ENCODE assay signal across 6 cellular contexts in the genomic region with DNA sequence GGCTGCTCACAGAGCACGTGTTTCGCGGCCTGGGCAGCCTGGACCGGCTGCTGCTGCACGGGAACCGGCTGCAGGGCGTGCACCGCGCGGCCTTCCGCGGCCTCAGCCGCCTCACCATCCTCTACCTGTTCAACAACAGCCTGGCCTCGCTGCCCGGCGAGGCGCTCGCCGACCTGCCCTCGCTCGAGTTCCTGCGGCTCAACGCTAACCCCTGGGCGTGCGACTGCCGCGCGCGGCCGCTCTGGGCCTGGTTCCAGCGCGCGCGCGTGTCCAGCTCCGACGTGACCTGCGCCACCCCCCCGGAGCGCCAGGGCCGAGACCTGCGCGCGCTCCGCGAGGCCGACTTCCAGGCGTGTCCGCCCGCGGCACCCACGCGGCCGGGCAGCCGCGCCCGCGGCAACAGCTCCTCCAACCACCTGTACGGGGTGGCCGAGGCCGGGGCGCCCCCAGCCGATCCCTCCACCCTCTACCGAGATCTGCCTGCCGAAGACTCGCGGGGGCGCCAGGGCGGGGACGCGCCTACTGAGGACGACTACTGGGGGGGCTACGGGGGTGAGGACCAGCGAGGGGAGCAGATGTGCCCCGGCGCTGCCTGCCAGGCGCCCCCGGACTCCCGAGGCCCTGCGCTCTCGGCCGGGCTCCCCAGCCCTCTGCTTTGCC. TPM values are rescaled to one million over a fixed set of nuclear protein-coding genes. Genes with fewer than 3 reads are reported as not detected.
DNase-seq lines count a peak whose midpoint lies in the region; ATAC-seq, FAIRE-seq and TF ChIP-seq lines count a peak whose summit lies in the region.

No MANE protein-coding gene starts in this region.

- no peak for FAIRE-seq in pancreas (lab: Jason Lieb, UNC)

- no peaks in the 10 kb centered on the region for H3K36me3 ChIP-seq in colonic mucosa
- H3K36me3 ChIP-seq in pancreas, result no peaks in the 10 kb centered on the region

- peak overlapping the region; percentile 19 to 61 for H3K9ac ChIP-seq in colonic mucosa (ENCODE audit: low read depth in 2 of 2, low read length in 2 of 2)

- DNase-seq in colonic mucosa (peak; percentile 68), pancreas (peak; percentile 40 to 89 (median 74)), NCI-H1048 (lab: John Stamatoyannopoulos, UW) (no peak), NCI-H146 treated with DMSO at 0.1 percent for 48 hours (lab: John Stamatoyannopoulos, UW; ENCODE audit: unreplicated experiment) (no peak)

- intact Hi-C loops in colonic mucosa (cut with DNase I) (no loop called here), pancreas (cut with DNase I) (loop anchor here in 1 of 3 donors (10.0 kb wide), 1 partner anchor 48 kb away; no protein-coding TSS in a partner anchor)

- H3K9me3 ChIP-seq in colonic mucosa (no peaks in the 10 kb centered on the region), pancreas (no peaks in the 10 kb centered on the region)

- H3K4me1 ChIP-seq in colonic mucosa (peaks cover 15% of the 10 kb centered on the region), pancreas (peaks cover 11 to 19% (median 17%) of the 10 kb centered on the region in 3 donors)

- H3K27ac ChIP-seq in colonic mucosa, result no peak overlapping the region
- H3K27ac ChIP-seq in pancreas, result peak overlapping the region in 3 of 4 donors; percentile 24 to 66 (median 61)

- TF ChIP-seq CTCF in colonic mucosa (IDR thresholded peaks at IDR 0.05) (no peak), pancreas (IDR thresholded peaks at IDR 0.05) (no peak)

- H3K27me3 ChIP-seq in colonic mucosa (no peaks in the 10 kb centered on the region), pancreas (no peaks in the 10 kb centered on the region)

- H3K4me3 ChIP-seq in colonic mucosa (peak overlapping the region; percentile 48), pancreas (peak overlapping the region; percentile 19 to 50 (median 31))

- WGBS in pancreas, 2 donors, result 1% methylated on average over 67 to 82 of the region's 82 CpGs

- ATAC-seq in GM19043 (IDR thresholded peaks at IDR 0.05; ENCODE audit: low read depth, unreplicated experiment), result peak; percentile 16
- ATAC-seq in HG03571 (IDR thresholded peaks at IDR 0.05; ENCODE audit: unreplicated experiment), result peak; percentile 31
- ATAC-seq in pancreas, result peak; percentile 41 to 63 (median 44)

RNA-seq across cellular contexts. Expression of a gene that starts 16.0 kb away (rescaled TPM):
- under 1 TPM; 0.54 to 0.82 TPM for total RNA-seq in colonic mucosa
- 1 to 10 TPM in 3 of 6 donors, under 1 TPM in 3; 0.55 to 2.7 (median 1.1) TPM for total RNA-seq in pancreas
- polyA plus RNA-seq in pancreas, result 1 to 10 TPM; 1.4 to 2.6 TPM

RNA-seq across cellular contexts. Expression of a gene that starts 39.1 kb away (rescaled TPM):
- 10 to 100 TPM in 1 of 2 donors, 1 to 10 TPM in 1; 8.7 to 19.0 TPM for total RNA-seq in colonic mucosa
- total RNA-seq in pancreas, result 100 to 1,000 TPM in 4 of 6 donors, 10 to 100 TPM in 2; 78.3 to 280 (median 137) TPM
- polyA plus RNA-seq in pancreas, result 100 to 1,000 TPM; 100 to 110 TPM

RNA-seq across cellular contexts. Expression of a gene that starts 49.4 kb away (rescaled TPM):
- total RNA-seq in colonic mucosa, result 10 to 100 TPM; 10.6 to 21.4 TPM
- 10 to 100 TPM in 5 of 6 donors, 1 to 10 TPM in 1; 6.7 to 34.9 (median 10.8) TPM for total RNA-seq in pancreas
- 10 to 100 TPM; 16.4 to 18.2 TPM for polyA plus RNA-seq in pancreas

RNA-seq across cellular contexts. Expression of a gene that starts 54.2 kb away (rescaled TPM):
- total RNA-seq in colonic mucosa (10 to 100 TPM; 54.8 to 67.1 TPM), pancreas (10 to 100 TPM; 12.2 to 32.6 (median 21.7) TPM)
- 10 to 100 TPM; 15.7 to 25.8 TPM for polyA plus RNA-seq in pancreas

Comparison
In these comparisons a context has a peak if more than half of its experiments do, and no peak if none do; other contexts are left out.
1. DNase-seq: peak in colonic mucosa (single experiment) and pancreas (6 of 6); none in NCI-H1048 (single experiment) and NCI-H146 treated with DMSO at 0.1 percent for 48 hours (single experiment).
2. Peak in every context shown above with its lines, with median percentiles within 50 percentile points of each other: ATAC-seq.